In genomic region chr1:1761504-1762376, GRCh38 we compare ENCODE assay signal across 19 cellular contexts. TPM values are rescaled to one million over a fixed set of nuclear protein-coding genes. Genes with fewer than 3 reads are reported as not detected.
DNase-seq lines count a peak whose midpoint lies in the region; ATAC-seq and TF ChIP-seq lines count a peak whose summit lies in the region.
"Had no signal": no experiment of that assay in that cellular context is flagged by ENCODE, and none has a peak within 500 bp of the region (broad histone marks: within the 10 kb centered on the region; RNA-seq: fewer than 3 reads in every experiment).

No MANE protein-coding gene starts in this region.

- no peaks in the 10 kb centered on the region for H3K9me3 ChIP-seq in mammary epithelial cell (replicated peaks; ENCODE audit: insufficient read depth, low read length)
- H3K9me3 ChIP-seq: Caco-2, SK-N-SH had no signal

- H3K27ac Mint-ChIP-seq in MCF 10A (ENCODE audit: low read depth, unreplicated experiment) (peak overlapping the region; percentile 87), WTC11 (peak overlapping the region; percentile 11; the same call in 1 of the 2 replicates)

- H3K4me2 ChIP-seq in mammary epithelial cell (ENCODE audit: insufficient read depth, low read depth, low read length): no peak overlapping the region
- H3K4me2 ChIP-seq: SK-N-SH had no signal

- BruUV-seq in MCF 10A (replicated peaks; lab: Mats Ljungman, UMichigan): no TSS peak
- no TSS peak for BruUV-seq in mammary epithelial cell (replicated peaks; lab: Mats Ljungman, UMichigan)

- DNase-seq in MCF 10A (ENCODE audit: unreplicated experiment): no peak
- DNase-seq in mammary epithelial cell: no peak
- no peak for DNase-seq in WTC11 (ENCODE audit: low spot score)
- peak; percentile 84 for DNase-seq in mesenteric fat pad (ENCODE audit: low spot score)
- DNase-seq in stimulated activated CD4-positive, alpha-beta T cell treated with anti-CD3 and anti-CD28 coated beads, Interleukin-15, amount 100 ng/mL, for 24 hours: no peak
- no peak for DNase-seq in stimulated activated CD4-positive, alpha-beta T cell treated with anti-CD3 and anti-CD28 coated beads, Interleukin-2, amount 100 ng/mL, for 24 hours
- DNase-seq in NCI-H2081 (lab: John Stamatoyannopoulos, UW): no peak
- DNase-seq: Caco-2, DMS53, GM23248, KBM-7, NCI-H1092, NCI-H1694, NCI-H345, NCI-H526 treated with DMSO at 0.1 percent for 48 hours, OCI-M1, SK-N-SH had no signal

- 97% methylated on average over 22 of the region's 23 CpGs for WGBS in mammary epithelial cell (ENCODE audit: low coverage, missing lambda C conversion rate)

- POLR2A ChIA-PET in MCF 10A (lab: Yijun Ruan, JAX) (interaction anchor here (0.8 kb wide), 1 partner anchor 146 kb away, joined by 3 read pairs; no protein-coding TSS in a partner anchor), WTC11 (lab: Charles Lee) (no interaction called here)

- H3K4me1 Mint-ChIP-seq in MCF 10A (ENCODE audit: insufficient read depth, unreplicated experiment): peaks cover 43% of the 10 kb centered on the region
- H3K4me1 Mint-ChIP-seq in WTC11: no peaks in the 10 kb centered on the region

- H2AFZ ChIP-seq in mammary epithelial cell (ENCODE audit: low read depth, low read length): no peak overlapping the region
- H2AFZ ChIP-seq: GM23248 had no signal

- intact Hi-C loops in MCF 10A (cut with micrococcal nuclease) (no loop called here), mammary epithelial cell (cut with micrococcal nuclease) (loop anchor here (10.0 kb wide), 1 partner anchor 283 kb away; no protein-coding TSS in a partner anchor)

- no peak overlapping the region for H3K9ac ChIP-seq in mammary epithelial cell (ENCODE audit: insufficient read depth, low read length)
- H3K9ac ChIP-seq: GM23248, SK-N-SH had no signal

- no peak for ATAC-seq in WTC11
- no peak for ATAC-seq in GM19395 (IDR thresholded peaks at IDR 0.05; ENCODE audit: unreplicated experiment)
- ATAC-seq: GM12878 had no signal

- H3K36me3 ChIP-seq in mammary epithelial cell (ENCODE audit: insufficient read depth, low read length): peaks cover 8% of the 10 kb centered on the region

- dilution Hi-C loops in mammary epithelial cell (cut with HindIII; ENCODE audit: low sequenced_read_pairs): no loop called here

- TF ChIP-seq CTCF in MCF 10A (IDR thresholded peaks at IDR 0.05; ENCODE audit: unreplicated experiment) (no peak), mammary epithelial cell (conservative IDR thresholded peaks at IDR 0.05 in 1 of 2, IDR thresholded peaks at IDR 0.05 in 1 of 2; ENCODE audit: extremely low read depth in 1 of 2, insufficient read depth in 1 of 2, low read depth in 1 of 2, low read length in 2 of 2) (no peak), WTC11 (IDR thresholded peaks at IDR 0.05) (no peak)

- H3K4me3 Mint-ChIP-seq in MCF 10A (ENCODE audit: unreplicated experiment) (no peak overlapping the region), WTC11 (no peak overlapping the region)

- H3K27ac ChIP-seq in mammary epithelial cell (ENCODE audit: insufficient read depth, low read depth, low read length): no peak overlapping the region
- H3K27ac ChIP-seq: GM23248 had no signal

- peaks cover 4% of the 10 kb centered on the region for H4K20me1 ChIP-seq in mammary epithelial cell (ENCODE audit: insufficient read depth, low read length)

- peaks cover 27% of the 10 kb centered on the region for H3K4me1 ChIP-seq in mammary epithelial cell (ENCODE audit: insufficient read depth, low read length)
- H3K4me1 ChIP-seq: Caco-2 had no signal

- H3K36me3 Mint-ChIP-seq in MCF 10A (ENCODE audit: insufficient read depth, unreplicated experiment) (peaks cover 95% of the 10 kb centered on the region), WTC11 (peaks cover 43% of the 10 kb centered on the region)

- H3K79me2 ChIP-seq in mammary epithelial cell (ENCODE audit: insufficient read depth, low read length): peaks cover 77% of the 10 kb centered on the region

- H3K4me3 ChIP-seq in mammary epithelial cell (replicated peaks in 1 of 3; ENCODE audit: insufficient read depth in 1 of 3, low read depth in 2 of 3, low read length in 3 of 3): no peak overlapping the region
- H3K4me3 ChIP-seq: GM12878, GM23248 had no signal

- CTCF ChIA-PET in MCF 10A (lab: Yijun Ruan, JAX): no interaction called here
- CTCF ChIA-PET in mammary epithelial cell (lab: Charles Lee; ENCODE audit: low non-redundant PET): no interaction called here
- CTCF ChIA-PET in WTC11 (lab: Charles Lee): no interaction called here

- H3K27me3 ChIP-seq in mammary epithelial cell (ENCODE audit: insufficient read depth, low read length): no peaks in the 10 kb centered on the region

- in situ Hi-C loops in mammary epithelial cell (cut with MboI; ENCODE audit: low sequenced_read_pairs in 2 of 2): no loop called here

- H3K27me3 Mint-ChIP-seq in MCF 10A (ENCODE audit: insufficient read depth, unreplicated experiment) (no peaks in the 10 kb centered on the region), WTC11 (ENCODE audit: low read depth) (no peaks in the 10 kb centered on the region)

- no peaks in the 10 kb centered on the region for H3K9me3 Mint-ChIP-seq in MCF 10A (ENCODE audit: unreplicated experiment)
- no peaks in the 10 kb centered on the region for H3K9me3 Mint-ChIP-seq in WTC11

TF ChIP-seq in WTC11, 78 proteins besides CTCF, POLR2A, EP300 and RAD21 (continues in another document):
- TF ChIP-seq IRF2 (CRISPR knock-in tag; IDR thresholded peaks at IDR 0.05; ENCODE audit: borderline replicate concordance, low read depth): no peak
- TF ChIP-seq FOXJ3 (CRISPR knock-in tag; IDR thresholded peaks at IDR 0.05; ENCODE audit: borderline replicate concordance): no peak
- TF ChIP-seq, protein P1, sequence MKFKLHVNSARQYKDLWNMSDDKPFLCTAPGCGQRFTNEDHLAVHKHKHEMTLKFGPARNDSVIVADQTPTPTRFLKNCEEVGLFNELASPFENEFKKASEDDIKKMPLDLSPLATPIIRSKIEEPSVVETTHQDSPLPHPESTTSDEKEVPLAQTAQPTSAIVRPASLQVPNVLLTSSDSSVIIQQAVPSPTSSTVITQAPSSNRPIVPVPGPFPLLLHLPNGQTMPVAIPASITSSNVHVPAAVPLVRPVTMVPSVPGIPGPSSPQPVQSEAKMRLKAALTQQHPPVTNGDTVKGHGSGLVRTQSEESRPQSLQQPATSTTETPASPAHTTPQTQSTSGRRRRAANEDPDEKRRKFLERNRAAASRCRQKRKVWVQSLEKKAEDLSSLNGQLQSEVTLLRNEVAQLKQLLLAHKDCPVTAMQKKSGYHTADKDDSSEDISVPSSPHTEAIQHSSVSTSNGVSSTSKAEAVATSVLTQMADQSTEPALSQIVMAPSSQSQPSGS (CRISPR knock-in tag; IDR thresholded peaks at IDR 0.05; ENCODE audit: borderline replicate concordance, low read depth): no peak
- TF ChIP-seq, protein P2, sequence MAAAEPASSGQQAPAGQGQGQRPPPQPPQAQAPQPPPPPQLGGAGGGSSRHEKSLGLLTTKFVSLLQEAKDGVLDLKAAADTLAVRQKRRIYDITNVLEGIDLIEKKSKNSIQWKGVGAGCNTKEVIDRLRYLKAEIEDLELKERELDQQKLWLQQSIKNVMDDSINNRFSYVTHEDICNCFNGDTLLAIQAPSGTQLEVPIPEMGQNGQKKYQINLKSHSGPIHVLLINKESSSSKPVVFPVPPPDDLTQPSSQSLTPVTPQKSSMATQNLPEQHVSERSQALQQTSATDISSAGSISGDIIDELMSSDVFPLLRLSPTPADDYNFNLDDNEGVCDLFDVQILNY (CRISPR knock-in tag; IDR thresholded peaks at IDR 0.05): no peak
- TF ChIP-seq ARID4B (CRISPR knock-in tag; IDR thresholded peaks at IDR 0.05; ENCODE audit: borderline replicate concordance): no peak

RNA-seq across cellular contexts. Expression of gene NADK, which starts 16.5 kb away (rescaled TPM):
- 106 and 107 TPM in 2 replicates for total RNA-seq in MCF 10A (2022)
- 10 to 100 TPM; 34.2 to 67.8 TPM for total RNA-seq in mammary epithelial cell
- 41.0 TPM for polyA plus RNA-seq in mammary epithelial cell
- 39.0 TPM for polyA minus RNA-seq in mammary epithelial cell
- 106 to 124 TPM (median 119 TPM) in 3 replicates for total RNA-seq in WTC11 (2021)
- 165 TPM for total RNA-seq in mesenteric fat pad

RNA-seq across cellular contexts. Expression of gene CDK11A, which starts 37.6 kb away (rescaled TPM):
- total RNA-seq in MCF 10A (2022) (43.8 and 54.0 TPM in 2 replicates), mammary epithelial cell (10 to 100 TPM in 1 of 2 donors, 1 to 10 TPM in 1; 9.8 to 48.0 TPM), WTC11 (2021) (47.8 to 54.7 TPM (median 52.0 TPM) in 3 replicates), mesenteric fat pad (45.5 TPM)
- 4.3 TPM for polyA plus RNA-seq in mammary epithelial cell
- polyA minus RNA-seq in mammary epithelial cell: 1.8 TPM
